Comparison of ENCODE assay signal across 8 cellular contexts in the genomic region with DNA sequence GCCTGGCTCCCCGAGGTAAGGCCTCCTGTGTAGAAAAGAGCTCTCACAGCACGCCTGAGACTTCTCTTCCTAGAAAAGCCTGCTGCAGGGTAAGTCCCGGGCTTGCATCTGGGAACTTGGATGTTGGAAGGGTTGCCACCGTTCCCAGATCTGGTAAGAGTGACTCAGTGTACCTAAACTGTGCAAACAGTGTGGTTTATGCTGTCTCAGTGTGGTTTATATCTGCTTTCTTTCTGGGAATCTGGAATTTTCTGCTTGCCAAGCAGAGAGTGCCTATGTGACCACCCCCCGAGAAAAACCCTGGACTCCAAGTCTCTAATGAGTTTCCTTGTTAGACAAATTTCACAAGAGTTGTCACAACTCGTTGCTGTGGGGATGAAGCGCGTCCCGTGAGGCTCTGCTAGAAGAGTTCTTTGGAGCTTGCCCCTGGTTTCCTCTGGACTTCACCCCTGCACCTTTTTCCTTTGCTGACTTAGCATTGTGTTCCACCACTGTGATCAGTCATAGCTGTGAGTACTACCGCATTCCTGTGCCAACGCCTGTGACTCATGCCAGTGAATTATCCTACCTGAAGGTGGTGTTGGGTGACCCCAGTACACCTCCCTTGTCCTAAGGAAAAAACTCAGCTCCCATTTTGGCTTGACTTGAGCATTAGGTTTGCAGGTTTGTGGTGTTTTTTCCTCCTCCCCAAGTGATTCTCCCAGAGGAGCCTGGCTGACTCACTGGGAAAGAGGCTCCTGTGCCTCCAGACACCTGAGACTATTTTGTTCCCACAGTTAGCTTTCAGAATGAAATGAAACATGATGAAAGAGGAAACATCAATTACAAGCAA. TPM values are rescaled to one million over a fixed set of nuclear protein-coding genes. Genes with fewer than 3 reads are reported as not detected.
DNase-seq lines count a peak whose midpoint lies in the region; ATAC-seq and TF ChIP-seq lines count a peak whose summit lies in the region.

No MANE protein-coding gene starts in this region.

- H3K36me3 ChIP-seq in BLaER1 (no peaks in the 10 kb centered on the region), PC-3 (ENCODE audit: low read depth, low read length) (no peaks in the 10 kb centered on the region), heart left ventricle (no peaks in the 10 kb centered on the region)

- intact Hi-C loops in PC-3 (cut with micrococcal nuclease), result loop anchor here (2.0 to 5.0 kb wide), 2 partner anchors 65 to 110 kb away; partner anchors contain the start of gene WDR1
- intact Hi-C loops in heart left ventricle (cut with DNase I), result loop anchor here in 2 of 10 donors (5.0 to 10.0 kb wide), 2 partner anchors 102 to 110 kb away; no protein-coding TSS in a partner anchor

- no peak overlapping the region for H2AFZ ChIP-seq in PC-3 (ENCODE audit: low read length)

- H3K4me1 ChIP-seq in BLaER1, result peaks cover 45% of the 10 kb centered on the region
- peaks cover 43% of the 10 kb centered on the region for H3K4me1 ChIP-seq in PC-3 (ENCODE audit: insufficient read depth, low read length)
- H3K4me1 ChIP-seq in heart left ventricle, result peaks cover 0 to 46% (median 25%) of the 10 kb centered on the region in 12 donors

- 75 to 79% (median 77%) methylated on average over 11 of the region's 11 CpGs for whole genome bisulfite sequencing in heart left ventricle, 4 donors

- peaks cover 10% of the 10 kb centered on the region for H3F3A ChIP-seq in PC-3 (ENCODE audit: low read length, unreplicated experiment)

- TF ChIP-seq CTCF in PC-3 (conservative IDR thresholded peaks at IDR 0.05; ENCODE audit: low read depth, low read length) (no peak), heart left ventricle (IDR thresholded peaks at IDR 0.05) (no peak)

- POLR2A ChIA-PET in PC-3 (lab: Charles Lee; ENCODE audit: unreplicated experiment), result interaction anchor here (0.7 to 0.8 kb wide), 2 partner anchors 103 to 110 kb away, joined by 4 read pairs; partner anchors contain the start of gene WDR1

- no peak for TF ChIP-seq POLR2A in heart left ventricle (IDR thresholded peaks at IDR 0.05)

- H3K9me2 ChIP-seq in PC-3 (replicated peaks; ENCODE audit: low read length), result no peaks in the 10 kb centered on the region

- TSS peak; percentile 76 for BruUV-seq in PC-3 (replicated peaks; lab: Mats Ljungman, UMichigan)

- no peaks in the 10 kb centered on the region for H4K20me1 ChIP-seq in BLaER1
- no peaks in the 10 kb centered on the region for H4K20me1 ChIP-seq in PC-3 (ENCODE audit: low read length)

- CTCF ChIA-PET in PC-3 (lab: Charles Lee), result interaction anchor here (1.2 to 1.6 kb wide), 2 partner anchors 8 to 62 kb away, joined by 3 to 9 read pairs; no protein-coding TSS in a partner anchor

- ATAC-seq in GM21786 (IDR thresholded peaks at IDR 0.05; ENCODE audit: unreplicated experiment) (peak; percentile 10), PC-3 (peak; percentile 76), heart left ventricle (peak in 2 of 4 donors; percentile 10 to 23), HG03097 (IDR thresholded peaks at IDR 0.05; ENCODE audit: low FRiP score, unreplicated experiment) (no peak)
- peak; percentile 47 for ATAC-seq in stimulated activated naive CD8-positive, alpha-beta T cell treated with anti-CD3 and anti-CD28 coated beads, Interleukin-15, amount 100 ng/mL, for 72 hours

- H3K4me1 Mint-ChIP-seq in stimulated activated naive CD8-positive, alpha-beta T cell treated with anti-CD3 and anti-CD28 coated beads, Interleukin-15, amount 100 ng/mL, for 72 hours, result peaks cover 95% of the 10 kb centered on the region

- peak overlapping the region; percentile 90 to 95 for H3K27ac Mint-ChIP-seq in stimulated activated naive CD8-positive, alpha-beta T cell treated with anti-CD3 and anti-CD28 coated beads, Interleukin-15, amount 100 ng/mL, for 72 hours

- peak overlapping the region; percentile 88 for H3K4me2 ChIP-seq in BLaER1
- peak overlapping the region; percentile 88 for H3K4me2 ChIP-seq in PC-3 (ENCODE audit: low read length)

- H3K27ac ChIP-seq in BLaER1 (peak overlapping the region; percentile 67), PC-3 (ENCODE audit: low read length) (peak overlapping the region; percentile 100), heart left ventricle (peak overlapping the region in 10 of 12 donors; percentile 2 to 54 (median 31))

- no peaks in the 10 kb centered on the region for H3K9me3 Mint-ChIP-seq in stimulated activated naive CD8-positive, alpha-beta T cell treated with anti-CD3 and anti-CD28 coated beads, Interleukin-15, amount 100 ng/mL, for 72 hours

- H3K4me3 Mint-ChIP-seq in stimulated activated naive CD8-positive, alpha-beta T cell treated with anti-CD3 and anti-CD28 coated beads, Interleukin-15, amount 100 ng/mL, for 72 hours, result peak overlapping the region in 1 of 2 donors; percentile 50

- H3K4me3 ChIP-seq in BLaER1 (peak overlapping the region; percentile 36; the same call in 1 of the 2 replicates), PC-3 (ENCODE audit: low read length) (peak overlapping the region; percentile 53), heart left ventricle (no peak overlapping the region)

- no peaks in the 10 kb centered on the region for H3K27me3 Mint-ChIP-seq in stimulated activated naive CD8-positive, alpha-beta T cell treated with anti-CD3 and anti-CD28 coated beads, Interleukin-15, amount 100 ng/mL, for 72 hours

- peak overlapping the region; percentile 52 for H3K9ac ChIP-seq in BLaER1
- H3K9ac ChIP-seq in PC-3 (ENCODE audit: low read length), result peak overlapping the region; percentile 87

- H3K27me3 ChIP-seq in BLaER1 (no peaks in the 10 kb centered on the region), PC-3 (ENCODE audit: low read length) (no peaks in the 10 kb centered on the region), heart left ventricle (no peaks in the 10 kb centered on the region)

- peak; percentile 96 for DNase-seq in PC-3
- DNase-seq in heart left ventricle, result no peak
- DNase-seq in stimulated activated naive CD8-positive, alpha-beta T cell treated with anti-CD3 and anti-CD28 coated beads, Interleukin-15, amount 100 ng/mL, for 72 hours, result peak; percentile 42 to 51
- no peak for DNase-seq in ecto neural progenitor cell (ENCODE audit: low spot score)
- no peak for DNase-seq in NCI-H345 treated with DMSO at 0.1 percent for 48 hours (lab: John Stamatoyannopoulos, UW; ENCODE audit: unreplicated experiment)

- no peaks in the 10 kb centered on the region; the same call in 1 of the 2 replicates for H3K9me3 ChIP-seq in BLaER1
- H3K9me3 ChIP-seq in PC-3 (ENCODE audit: low read length), result no peaks in the 10 kb centered on the region
- no peaks in the 10 kb centered on the region for H3K9me3 ChIP-seq in heart left ventricle

- H3K79me2 ChIP-seq in PC-3 (ENCODE audit: low read length), result no peaks in the 10 kb centered on the region

RNA-seq across cellular contexts. Expression of gene SLC2A9, which starts 14.5 kb away (rescaled TPM):
- total RNA-seq in PC-3 (2014; rRNA removed) (0.11 TPM in 1 of 2 replicates, not detected in the other), heart left ventricle (10 to 100 TPM in 1 of 9 donors, 1 to 10 TPM in 8; 1.6 to 15.1 (median 5.9) TPM)
- 1 to 10 TPM; 2.1 to 3.1 TPM for polyA plus RNA-seq in heart left ventricle

Comparison
In these comparisons a context has a peak if more than half of its experiments do, and no peak if none do; other contexts are left out.
1. H3K27ac ChIP-seq: peak in every context shown above with its lines; median percentile 100 in PC-3; 67 in BLaER1; 31 in heart left ventricle.
2. H3K4me3 ChIP-seq: peak in BLaER1 (single experiment) and PC-3 (single experiment); none in heart left ventricle (0 of 12).
3. DNase-seq: peak in PC-3 (single experiment) and stimulated activated naive CD8-positive, alpha-beta T cell treated with anti-CD3 and anti-CD28 coated beads, Interleukin-15, amount 100 ng/mL, for 72 hours (2 of 2); none in heart left ventricle (0 of 5), ecto neural progenitor cell (single experiment) and NCI-H345 treated with DMSO at 0.1 percent for 48 hours (single experiment).